In the genomic region with DNA sequence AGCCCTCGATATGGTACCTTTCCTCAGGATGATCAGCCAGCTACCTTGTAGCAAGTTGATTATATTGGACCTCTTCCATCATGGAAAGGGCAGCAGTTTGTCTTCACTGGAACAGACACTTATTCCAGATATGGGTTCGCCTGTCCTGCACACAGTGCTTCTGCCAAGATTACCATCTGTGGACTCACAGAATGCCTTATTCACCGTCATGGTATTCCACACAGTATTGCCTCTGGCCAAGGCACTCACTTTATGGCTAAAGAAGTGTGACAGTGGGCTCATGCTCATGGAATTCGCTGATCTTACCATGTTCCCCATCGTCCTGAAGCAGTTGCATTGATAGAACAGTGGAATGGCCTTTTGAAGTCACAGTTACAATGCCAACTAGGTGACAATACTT, we compare ENCODE assay signal across 18 cellular contexts. TPM values are rescaled to one million over a fixed set of nuclear protein-coding genes. Genes with fewer than 3 reads are reported as not detected.
"Had no signal": no experiment of that assay in that cellular context is flagged by ENCODE, and none has a peak within 500 bp of the region (broad histone marks: within the 10 kb centered on the region; RNA-seq: fewer than 3 reads in every experiment).

No MANE protein-coding gene starts in this region.

RNA-seq across cellular contexts. Expression of a gene that starts 14.9 kb away (rescaled TPM):
- total RNA-seq: natural killer cell treated with Interleukin-12 subunit alpha and Interleukin-12 subunit beta and Interleukin-15 and Interleukin-18, amount 100 ng/mL, for 72 hours; neural crest cell; omental fat pad; osteocyte; pancreas; posterior vena cava; right atrium auricular region; sciatic nerve; smooth muscle cell; suprapubic skin; transverse colon; ureter; vagina had no signal
- polyA plus RNA-seq: pancreas, smooth muscle cell, spleen, thymus had no signal

RNA-seq across cellular contexts. Expression of a gene that starts 50.7 kb away (rescaled TPM):
- total RNA-seq: natural killer cell treated with Interleukin-12 subunit alpha and Interleukin-12 subunit beta and Interleukin-15 and Interleukin-18, amount 100 ng/mL, for 72 hours; neural crest cell; omental fat pad; osteocyte; pancreas; prostate gland; pulmonary artery endothelial cell; right atrium auricular region; sciatic nerve; smooth muscle cell; suprapubic skin; transverse colon; upper lobe of left lung; ureter; vagina had no signal
- polyA plus RNA-seq: smooth muscle cell had no signal
